ENCODE assay signal across 10 cellular contexts in the genomic region with DNA sequence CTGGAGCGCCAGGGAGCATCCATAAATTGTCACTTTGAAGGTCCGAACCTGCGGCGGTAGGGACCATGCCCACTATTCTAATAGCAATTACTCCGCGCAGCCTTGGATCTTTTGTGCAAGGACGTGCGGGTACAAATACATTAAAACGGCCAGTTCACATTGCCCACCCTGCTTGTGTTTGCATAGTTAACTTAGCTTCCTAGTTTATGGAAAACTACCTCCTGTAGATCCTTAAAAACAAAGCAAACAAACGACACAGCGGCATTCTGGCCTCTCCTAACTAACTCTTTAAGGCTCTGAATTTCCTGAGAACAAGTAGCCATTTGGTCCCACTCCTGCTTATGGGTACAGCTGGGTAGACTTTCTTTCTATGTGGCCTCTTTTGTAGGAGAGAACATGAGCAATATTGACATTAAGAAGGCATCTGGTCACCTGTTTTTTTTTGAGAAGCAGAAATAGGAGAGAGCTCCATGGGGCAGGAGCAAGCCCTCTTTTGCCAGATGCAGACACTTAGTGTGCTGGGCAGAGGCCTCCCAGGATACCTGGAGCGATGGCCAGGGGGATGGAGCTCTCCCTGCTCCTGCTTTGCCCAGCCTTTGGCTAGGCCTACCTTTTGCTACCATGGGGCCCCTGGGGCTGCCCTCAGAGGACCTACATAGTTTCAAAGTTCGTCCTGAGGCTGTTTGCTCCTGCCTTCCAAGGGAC. TPM values are rescaled to one million over a fixed set of nuclear protein-coding genes. Genes with fewer than 3 reads are reported as not detected.
DNase-seq lines count a peak whose midpoint lies in the region; ATAC-seq and TF ChIP-seq lines count a peak whose summit lies in the region.
"Had no signal": no experiment of that assay in that cellular context is flagged by ENCODE, and none has a peak within 500 bp of the region (broad histone marks: within the 10 kb centered on the region; RNA-seq: fewer than 3 reads in every experiment).

No MANE protein-coding gene starts in this region.

- peaks cover 38% of the 10 kb centered on the region for H3K27me3 Mint-ChIP-seq in activated naive CD4-positive, alpha-beta T cell treated with anti-CD3 and anti-CD28 coated beads, Interleukin-2, amount 50 U/mL, for 24 hours

- no peak for ATAC-seq in Panc1
- ATAC-seq in GM18505 (IDR thresholded peaks at IDR 0.05; ENCODE audit: unreplicated experiment): no peak

- in situ Hi-C loops in Panc1 (cut with HindIII; ENCODE audit: low pct_unique_long_range_greater_than_20kb, low sequenced_read_pairs): no loop called here

- TF ChIP-seq CTCF in Panc1 (IDR thresholded peaks at IDR 0.05) (no peak), epithelial cell of proximal tubule (conservative IDR thresholded peaks at IDR 0.05; ENCODE audit: low read depth, low read length) (no peak)

- DNase-seq in activated naive CD4-positive, alpha-beta T cell treated with Interleukin-2 at 50 U/mL for 16 hours: no peak
- no peak for DNase-seq in Panc1 (ENCODE audit: low read depth, low spot score)
- no peak for DNase-seq in epithelial cell of proximal tubule (ENCODE audit: low read depth)
- peak; percentile 30 for DNase-seq in stimulated activated CD8-positive, alpha-beta memory T cell treated with anti-CD3 and anti-CD28 coated beads, Interleukin-4, amount 100 ng/mL, for 48 hours
- DNase-seq in Ammon's horn (ENCODE audit: low spot score): no peak
- no peak for DNase-seq in HT-29 (ENCODE audit: low spot score)
- DNase-seq: activated CD4-positive, CD25-positive, alpha-beta regulatory T cell had no signal

- no peaks in the 10 kb centered on the region for H3K9me3 ChIP-seq in Panc1 (ENCODE audit: control insufficient read depth, insufficient read depth, low read depth, low read length)
- H3K9me3 ChIP-seq: left lung had no signal

- peaks cover 32% of the 10 kb centered on the region for H3K4me1 Mint-ChIP-seq in activated naive CD4-positive, alpha-beta T cell treated with anti-CD3 and anti-CD28 coated beads, Interleukin-2, amount 50 U/mL, for 24 hours

- intact Hi-C loops in Panc1 (cut with micrococcal nuclease; ENCODE audit: unreplicated experiment): loop anchor here (5.0 kb wide), 1 partner anchor 242 kb away; no protein-coding TSS in a partner anchor

- H3K4me3 ChIP-seq in Panc1 (ENCODE audit: low read depth in 2 of 2, low read length in 2 of 2) (peak overlapping the region; percentile 64 to 92), epithelial cell of proximal tubule (ENCODE audit: low read depth, low read length) (peak overlapping the region; percentile 66)

- TF ChIP-seq POLR2A in GM18505 (IDR thresholded peaks at IDR 0.05; ENCODE audit: borderline replicate concordance, extremely low read depth, insufficient read depth, insufficient read length): no peak

- BruUV-seq in Panc1 (replicated peaks; lab: Mats Ljungman, UMichigan): no TSS peak

- peaks cover 16% of the 10 kb centered on the region for H3K4me1 ChIP-seq in Panc1 (ENCODE audit: control insufficient read depth, insufficient read depth, low read length)

- H3K4me3 Mint-ChIP-seq in activated naive CD4-positive, alpha-beta T cell treated with anti-CD3 and anti-CD28 coated beads, Interleukin-2, amount 50 U/mL, for 24 hours: peak overlapping the region; percentile 51

- peak overlapping the region; percentile 86 for H3K27ac ChIP-seq in Panc1 (ENCODE audit: low read length)

- H3K27me3 ChIP-seq in Panc1 (ENCODE audit: control insufficient read depth, insufficient read depth, low read length): no peaks in the 10 kb centered on the region

- H3K36me3 ChIP-seq in Panc1 (ENCODE audit: control insufficient read depth, insufficient read depth, low read length): peaks cover 4% of the 10 kb centered on the region; the same call in 1 of the 2 replicates
- H3K36me3 ChIP-seq: left lung had no signal

- CTCF ChIA-PET in Panc1 (lab: Charles Lee): interaction anchor here (0.6 to 3.1 kb wide), 2 partner anchors 37 to 48 kb away, joined by 8 to 28 read pairs; no protein-coding TSS in a partner anchor

- no peaks in the 10 kb centered on the region for H3K9me3 Mint-ChIP-seq in activated naive CD4-positive, alpha-beta T cell treated with anti-CD3 and anti-CD28 coated beads, Interleukin-2, amount 50 U/mL, for 24 hours

- POLR2A ChIA-PET in Panc1 (lab: Charles Lee): interaction anchor here (0.6 to 0.7 kb wide), 7 partner anchors 8 to 1859 kb away, joined by 3 to 7 read pairs (median 3); no protein-coding TSS in a partner anchor

- no peak overlapping the region for H3K27ac Mint-ChIP-seq in activated naive CD4-positive, alpha-beta T cell treated with anti-CD3 and anti-CD28 coated beads, Interleukin-2, amount 50 U/mL, for 24 hours

- no peaks in the 10 kb centered on the region for H3K36me3 Mint-ChIP-seq in activated naive CD4-positive, alpha-beta T cell treated with anti-CD3 and anti-CD28 coated beads, Interleukin-2, amount 50 U/mL, for 24 hours

RNA-seq across cellular contexts. Expression of a gene that starts 2.1 kb away (rescaled TPM):
- total RNA-seq in Panc1 (2021; ENCODE audit: unreplicated experiment) (32.2 TPM), epithelial cell of proximal tubule (41.6 and 50.6 TPM in 2 replicates)
- polyA plus RNA-seq in Panc1 (2012; ENCODE audit: insufficient read length): 87.0 TPM
- total RNA-seq in HT-29 (2014; rRNA removed; shearing (Covaris generic)): not detected in 2 replicates

Comparison
In these comparisons a context has a peak if more than half of its experiments do, and no peak if none do; other contexts are left out.
1. RNA of a gene that starts 2.1 kb away (total RNA-seq): 41.6 to 50.6 TPM in epithelial cell of proximal tubule and 32.2 TPM in Panc1 (single experiment); not detected in HT-29; every median in the first group is over 10 times any median in the second.